In genomic region chr1:6086762-6087401, GRCh38 we compare ENCODE assay signal across 19 cellular contexts.
"Had no signal": no experiment of that assay in that cellular context is flagged by ENCODE, and none has a peak within 500 bp of the region (broad histone marks: within the 10 kb centered on the region; RNA-seq: fewer than 3 reads in every experiment).

No MANE protein-coding gene starts in this region.

- H3K4me3 ChIP-seq: lung had no signal

- ATAC-seq: left cardiac atrium, SK-N-SH treated with all-trans-retinoic acid at 6 μM for 48 hours, WTC11 had no signal

- H3K36me3 Mint-ChIP-seq: type B pancreatic cell, WTC11 had no signal

- DNase-seq: activated CD4-positive, alpha-beta T cell treated with anti-CD3 and anti-CD28 coated beads for 4 hours; activated CD8-positive, alpha-beta memory T cell treated with anti-CD3 and anti-CD28 coated beads for 24 hours; activated effector memory CD4-positive, alpha-beta T cell treated with Interleukin-2 at 50 U/mL for 16 hours; activated T-cell treated with anti-CD3 and anti-CD28 coated beads for 4 hours; aorta; dermis blood vessel endothelial cell; endodermal cell; left cardiac atrium; midbrain; retina; stimulated activated CD4-positive, alpha-beta T cell treated with anti-CD3 and anti-CD28 coated beads, Interleukin-12 subunit alpha, Interleukin-12 subunit beta, amount 100 ng/mL, for 4 hours; stimulated activated CD4-positive, alpha-beta T cell treated with anti-CD3 and anti-CD28 coated beads, Interleukin-2, amount 100 ng/mL, for 24 hours; substantia nigra; T-helper 2 cell had no signal

- H3K27ac Mint-ChIP-seq: activated naive CD4-positive, alpha-beta T cell treated with anti-CD3 and anti-CD28 coated beads, Interleukin-2, amount 50 U/mL, for 24 hours; endodermal cell; type B pancreatic cell had no signal

- H3K4me3 Mint-ChIP-seq: activated naive CD4-positive, alpha-beta T cell treated with anti-CD3 and anti-CD28 coated beads, Interleukin-2, amount 50 U/mL, for 24 hours; endodermal cell; type B pancreatic cell; WTC11 had no signal

- H3K27me3 Mint-ChIP-seq: activated naive CD4-positive, alpha-beta T cell treated with anti-CD3 and anti-CD28 coated beads, Interleukin-2, amount 50 U/mL, for 24 hours had no signal

- H3K4me1 Mint-ChIP-seq: activated naive CD4-positive, alpha-beta T cell treated with anti-CD3 and anti-CD28 coated beads, Interleukin-2, amount 50 U/mL, for 24 hours; endodermal cell had no signal

- H3K9me3 Mint-ChIP-seq: activated naive CD4-positive, alpha-beta T cell treated with anti-CD3 and anti-CD28 coated beads, Interleukin-2, amount 50 U/mL, for 24 hours; endodermal cell; type B pancreatic cell; WTC11 had no signal
